Comparison of ENCODE assay signal across 7 cellular contexts in genomic region chr11:66315921-66316811, GRCh38. TPM values are rescaled to one million over a fixed set of nuclear protein-coding genes. Genes with fewer than 3 reads are reported as not detected.
DNase-seq lines count a peak whose midpoint lies in the region; TF ChIP-seq lines count a peak whose summit lies in the region.
"Had no signal": no experiment of that assay in that cellular context is flagged by ENCODE, and none has a peak within 500 bp of the region (broad histone marks: within the 10 kb centered on the region; RNA-seq: fewer than 3 reads in every experiment).

No MANE protein-coding gene starts in this region.

- no peak overlapping the region for H2BK5ac ChIP-seq in trophoblast cell (ENCODE audit: low read depth, low read length, poor library complexity)

- WGBS in trophoblast cell (ENCODE audit: extremely low coverage, insufficient coverage, insufficient read length) = no CpG with 5 or more reads among the region's 52 CpGs

- no peak overlapping the region for H3K9ac ChIP-seq in trophoblast cell (ENCODE audit: low read length)

- no peak overlapping the region for H2BK12ac ChIP-seq in trophoblast cell (ENCODE audit: low read length)

- H2AK5ac ChIP-seq in trophoblast cell (ENCODE audit: low read length) = peak overlapping the region; percentile 21

- H3K79me1 ChIP-seq in trophoblast cell (ENCODE audit: low read length) = peaks cover 30% of the 10 kb centered on the region

- no peaks in the 10 kb centered on the region for H3K36me3 Mint-ChIP-seq in brain

- peaks cover 7% of the 10 kb centered on the region for H3K9me3 ChIP-seq in trophoblast cell (ENCODE audit: insufficient read depth, low read depth, low read length)

- H3K27ac Mint-ChIP-seq in brain = peak overlapping the region in 3 of 5 experiments; percentile 24 to 71 (median 63)

- no peaks in the 10 kb centered on the region for H3K27me3 ChIP-seq in trophoblast cell (ENCODE audit: insufficient read depth, low read length)

- peaks cover 38 to 45% of the 10 kb centered on the region in 2 experiments for H3K4me1 ChIP-seq in trophoblast cell (ENCODE audit: control insufficient read depth in 1 of 2, insufficient read depth in 2 of 2, low read length in 2 of 2)

- no peaks in the 10 kb centered on the region for H3K79me2 ChIP-seq in trophoblast cell (ENCODE audit: control insufficient read depth, insufficient read depth, low read length, poor library complexity)

- peak; percentile 22 for DNase-seq in GM03348 (ENCODE audit: low spot score)
- DNase-seq in trophoblast cell = no peak
- DNase-seq in NCI-H226 = no peak
- DNase-seq in dedifferentiated amniotic fluid mesenchymal stem cell (ENCODE audit: extremely low spot score) = no peak
- DNase-seq in AG20443 (ENCODE audit: low spot score) = no peak
- DNase-seq: occipital lobe had no signal

- H3K4me3 Mint-ChIP-seq in brain = peak overlapping the region in 4 of 5 experiments; percentile 38 to 82 (median 63)

- H3K27ac ChIP-seq in trophoblast cell (ENCODE audit: low read depth, low read length) = no peak overlapping the region

- H4K8ac ChIP-seq in trophoblast cell (ENCODE audit: low read depth, low read length) = peak overlapping the region; percentile 16

- H3K4ac ChIP-seq in trophoblast cell (ENCODE audit: low read depth, low read length) = no peak overlapping the region

- no peak for TF ChIP-seq CTCF in brain (conservative IDR thresholded peaks at IDR 0.05)

- peak overlapping the region; percentile 44 for H4K91ac ChIP-seq in trophoblast cell (ENCODE audit: low read depth, low read length)

- peak overlapping the region; percentile 40 for H3K18ac ChIP-seq in trophoblast cell (ENCODE audit: low read length)

- H3K4me2 ChIP-seq in trophoblast cell (ENCODE audit: low read length) = peak overlapping the region; percentile 20

- peaks cover 53% of the 10 kb centered on the region for H3K4me1 Mint-ChIP-seq in brain

- H4K12ac ChIP-seq in trophoblast cell (ENCODE audit: low read depth, low read length) = no peak overlapping the region

- no peak overlapping the region for H3K23ac ChIP-seq in trophoblast cell (ENCODE audit: low read length)

- H3K4me3 ChIP-seq in trophoblast cell (ENCODE audit: low read depth, low read length) = peak overlapping the region; percentile 20

- peak overlapping the region; percentile 29 for H3K14ac ChIP-seq in trophoblast cell (ENCODE audit: low read length)

- no peaks in the 10 kb centered on the region for H3K36me3 ChIP-seq in trophoblast cell (ENCODE audit: control insufficient read depth in 1 of 2, insufficient read depth in 2 of 2, low read length in 2 of 2)

- H2BK120ac ChIP-seq in trophoblast cell (ENCODE audit: insufficient read depth, low read length, poor library complexity) = peak overlapping the region; percentile 7

- peaks cover 5 to 12% (median 11%) of the 10 kb centered on the region in 5 experiments for H3K9me3 Mint-ChIP-seq in brain

- peaks cover 12% of the 10 kb centered on the region for H3K27me3 Mint-ChIP-seq in brain

- no peak overlapping the region for H2AFZ ChIP-seq in trophoblast cell (ENCODE audit: insufficient read depth, low read length, poor library complexity)

RNA-seq across cellular contexts. Expression of gene CD248, which starts 0.7 kb away (rescaled TPM):
- 14.3 TPM for polyA plus RNA-seq in brain (ENCODE audit: insufficient read depth, low read depth, low replicate concordance)
- 22.3 and 23.5 TPM in 2 replicates for polyA plus RNA-seq in trophoblast cell (2013)

RNA-seq across cellular contexts. Expression of gene RIN1, which starts 20.1 kb away (rescaled TPM):
- polyA plus RNA-seq in brain (ENCODE audit: insufficient read depth, low read depth, low replicate concordance) = 3.2 TPM
- 3.6 and 3.7 TPM in 2 replicates for polyA plus RNA-seq in trophoblast cell (2013)

RNA-seq across cellular contexts. Expression of gene TMEM151A, which starts 24.5 kb away (rescaled TPM):
- polyA plus RNA-seq in brain (ENCODE audit: insufficient read depth, low read depth, low replicate concordance) = 54.6 TPM
- 0.10 and 0.12 TPM in 2 replicates for polyA plus RNA-seq in trophoblast cell (2013)

RNA-seq across cellular contexts. Expression of gene YIF1A, which starts 27.2 kb away (rescaled TPM):
- polyA plus RNA-seq in brain (ENCODE audit: insufficient read depth, low read depth, low replicate concordance) = 118 TPM
- 225 and 238 TPM in 2 replicates for polyA plus RNA-seq in trophoblast cell (2013)

RNA-seq across cellular contexts. Expression of gene BRMS1, which starts 28.7 kb away (rescaled TPM):
- polyA plus RNA-seq in brain (ENCODE audit: insufficient read depth, low read depth, low replicate concordance) = 67.0 TPM
- polyA plus RNA-seq in trophoblast cell (2013) = 39.3 and 39.5 TPM in 2 replicates
